In the genomic region with DNA sequence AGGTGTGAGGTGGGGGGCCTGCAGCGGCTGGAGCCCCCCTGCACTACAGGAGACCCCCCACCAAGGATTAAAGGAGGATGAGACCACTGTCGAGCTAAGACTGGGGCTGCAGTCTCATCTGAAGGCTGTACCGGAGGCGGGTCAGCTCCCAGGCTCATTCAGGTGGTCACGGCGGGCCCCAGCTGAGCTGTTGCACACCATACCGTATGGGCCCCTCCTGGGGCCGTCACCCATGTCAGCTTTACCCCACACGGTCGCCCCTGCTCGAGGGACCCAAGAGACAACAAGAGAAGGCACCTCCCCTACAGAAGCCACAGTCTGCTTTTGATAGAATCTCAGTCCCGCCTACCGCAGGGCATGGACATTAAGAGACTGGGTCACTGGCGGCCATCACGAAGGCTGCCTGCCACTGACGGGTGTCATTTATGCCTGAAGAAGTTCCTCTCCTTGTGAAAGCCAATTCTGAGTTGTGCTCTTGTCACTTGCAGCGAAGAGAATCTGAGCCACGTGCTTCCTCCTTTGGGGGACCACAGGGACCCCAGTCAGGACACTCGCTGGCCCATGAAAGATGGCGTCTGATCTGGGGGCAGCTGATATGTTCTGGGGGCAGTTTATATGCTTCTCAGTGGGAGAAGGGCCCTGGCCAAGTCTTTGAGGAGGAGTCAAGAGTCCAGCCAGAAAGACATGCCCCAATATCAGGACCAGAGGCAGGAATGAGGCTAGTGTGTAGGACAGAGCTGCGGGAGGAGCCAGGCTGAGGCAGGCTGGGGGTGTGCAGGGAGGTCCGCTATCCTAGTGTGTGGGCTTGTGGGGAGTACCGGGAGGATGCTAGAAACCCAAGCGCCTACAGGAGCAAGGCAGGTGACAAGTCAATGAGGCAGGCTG, we compare ENCODE assay signal across 1 cellular context.
TF ChIP-seq lines count a peak whose summit lies in the region.

No MANE protein-coding gene starts in this region.

TF ChIP-seq in HepG2, 621 proteins besides CTCF, POLR2A, EP300 and RAD21 (continued from another document):
- TF ChIP-seq, protein P1, sequence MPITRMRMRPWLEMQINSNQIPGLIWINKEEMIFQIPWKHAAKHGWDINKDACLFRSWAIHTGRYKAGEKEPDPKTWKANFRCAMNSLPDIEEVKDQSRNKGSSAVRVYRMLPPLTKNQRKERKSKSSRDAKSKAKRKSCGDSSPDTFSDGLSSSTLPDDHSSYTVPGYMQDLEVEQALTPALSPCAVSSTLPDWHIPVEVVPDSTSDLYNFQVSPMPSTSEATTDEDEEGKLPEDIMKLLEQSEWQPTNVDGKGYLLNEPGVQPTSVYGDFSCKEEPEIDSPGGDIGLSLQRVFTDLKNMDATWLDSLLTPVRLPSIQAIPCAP (CRISPR knock-in tag; IDR thresholded peaks at IDR 0.05; ENCODE audit: low read depth), result no peak
- no peak for TF ChIP-seq GATAD2A (CRISPR knock-in tag; IDR thresholded peaks at IDR 0.05)
- no peak for TF ChIP-seq ZC3H4 (CRISPR knock-in tag; IDR thresholded peaks at IDR 0.05; ENCODE audit: borderline replicate concordance)
- no peak for TF ChIP-seq MATR3 (CRISPR knock-in tag; IDR thresholded peaks at IDR 0.05)
- no peak for TF ChIP-seq ASH2L (IDR thresholded peaks at IDR 0.05; ENCODE audit: insufficient read length, low read depth, low read length)
- TF ChIP-seq ZNF354B (CRISPR knock-in tag; IDR thresholded peaks at IDR 0.05), result no peak
- no peak for TF ChIP-seq NCOA2 (CRISPR knock-in tag; IDR thresholded peaks at IDR 0.05)
- TF ChIP-seq ZNF687 (CRISPR knock-in tag; IDR thresholded peaks at IDR 0.05), result no peak
- no peak for TF ChIP-seq TERF1 (CRISPR knock-in tag; IDR thresholded peaks at IDR 0.05)
- no peak for TF ChIP-seq ZFX (CRISPR knock-in tag; IDR thresholded peaks at IDR 0.05; ENCODE audit: low read depth)
- no peak for TF ChIP-seq ZBTB21 (CRISPR knock-in tag; IDR thresholded peaks at IDR 0.05)
- TF ChIP-seq SIX1 (CRISPR knock-in tag; IDR thresholded peaks at IDR 0.05; ENCODE audit: borderline replicate concordance), result no peak
- no peak for TF ChIP-seq ZNF841 (CRISPR knock-in tag; IDR thresholded peaks at IDR 0.05; ENCODE audit: borderline replicate concordance)
- TF ChIP-seq, protein P2, sequence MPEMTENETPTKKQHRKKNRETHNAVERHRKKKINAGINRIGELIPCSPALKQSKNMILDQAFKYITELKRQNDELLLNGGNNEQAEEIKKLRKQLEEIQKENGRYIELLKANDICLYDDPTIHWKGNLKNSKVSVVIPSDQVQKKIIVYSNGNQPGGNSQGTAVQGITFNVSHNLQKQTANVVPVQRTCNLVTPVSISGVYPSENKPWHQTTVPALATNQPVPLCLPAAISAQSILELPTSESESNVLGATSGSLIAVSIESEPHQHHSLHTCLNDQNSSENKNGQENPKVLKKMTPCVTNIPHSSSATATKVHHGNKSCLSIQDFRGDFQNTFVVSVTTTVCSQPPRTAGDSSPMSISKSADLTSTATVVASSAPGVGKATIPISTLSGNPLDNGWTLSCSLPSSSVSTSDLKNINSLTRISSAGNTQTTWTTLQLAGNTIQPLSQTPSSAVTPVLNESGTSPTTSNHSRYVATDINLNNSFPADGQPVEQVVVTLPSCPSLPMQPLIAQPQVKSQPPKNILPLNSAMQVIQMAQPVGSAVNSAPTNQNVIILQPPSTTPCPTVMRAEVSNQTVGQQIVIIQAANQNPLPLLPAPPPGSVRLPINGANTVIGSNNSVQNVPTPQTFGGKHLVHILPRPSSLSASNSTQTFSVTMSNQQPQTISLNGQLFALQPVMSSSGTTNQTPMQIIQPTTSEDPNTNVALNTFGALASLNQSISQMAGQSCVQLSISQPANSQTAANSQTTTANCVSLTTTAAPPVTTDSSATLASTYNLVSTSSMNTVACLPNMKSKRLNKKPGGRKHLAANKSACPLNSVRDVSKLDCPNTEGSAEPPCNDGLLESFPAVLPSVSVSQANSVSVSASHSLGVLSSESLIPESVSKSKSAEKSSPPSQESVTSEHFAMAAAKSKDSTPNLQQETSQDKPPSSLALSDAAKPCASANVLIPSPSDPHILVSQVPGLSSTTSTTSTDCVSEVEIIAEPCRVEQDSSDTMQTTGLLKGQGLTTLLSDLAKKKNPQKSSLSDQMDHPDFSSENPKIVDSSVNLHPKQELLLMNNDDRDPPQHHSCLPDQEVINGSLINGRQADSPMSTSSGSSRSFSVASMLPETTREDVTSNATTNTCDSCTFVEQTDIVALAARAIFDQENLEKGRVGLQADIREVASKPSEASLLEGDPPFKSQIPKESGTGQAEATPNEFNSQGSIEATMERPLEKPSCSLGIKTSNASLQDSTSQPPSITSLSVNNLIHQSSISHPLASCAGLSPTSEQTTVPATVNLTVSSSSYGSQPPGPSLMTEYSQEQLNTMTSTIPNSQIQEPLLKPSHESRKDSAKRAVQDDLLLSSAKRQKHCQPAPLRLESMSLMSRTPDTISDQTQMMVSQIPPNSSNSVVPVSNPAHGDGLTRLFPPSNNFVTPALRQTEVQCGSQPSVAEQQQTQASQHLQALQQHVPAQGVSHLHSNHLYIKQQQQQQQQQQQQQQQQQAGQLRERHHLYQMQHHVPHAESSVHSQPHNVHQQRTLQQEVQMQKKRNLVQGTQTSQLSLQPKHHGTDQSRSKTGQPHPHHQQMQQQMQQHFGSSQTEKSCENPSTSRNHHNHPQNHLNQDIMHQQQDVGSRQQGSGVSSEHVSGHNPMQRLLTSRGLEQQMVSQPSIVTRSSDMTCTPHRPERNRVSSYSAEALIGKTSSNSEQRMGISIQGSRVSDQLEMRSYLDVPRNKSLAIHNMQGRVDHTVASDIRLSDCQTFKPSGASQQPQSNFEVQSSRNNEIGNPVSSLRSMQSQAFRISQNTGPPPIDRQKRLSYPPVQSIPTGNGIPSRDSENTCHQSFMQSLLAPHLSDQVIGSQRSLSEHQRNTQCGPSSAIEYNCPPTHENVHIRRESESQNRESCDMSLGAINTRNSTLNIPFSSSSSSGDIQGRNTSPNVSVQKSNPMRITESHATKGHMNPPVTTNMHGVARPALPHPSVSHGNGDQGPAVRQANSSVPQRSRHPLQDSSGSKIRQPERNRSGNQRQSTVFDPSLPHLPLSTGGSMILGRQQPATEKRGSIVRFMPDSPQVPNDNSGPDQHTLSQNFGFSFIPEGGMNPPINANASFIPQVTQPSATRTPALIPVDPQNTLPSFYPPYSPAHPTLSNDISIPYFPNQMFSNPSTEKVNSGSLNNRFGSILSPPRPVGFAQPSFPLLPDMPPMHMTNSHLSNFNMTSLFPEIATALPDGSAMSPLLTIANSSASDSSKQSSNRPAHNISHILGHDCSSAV (CRISPR knock-in tag; IDR thresholded peaks at IDR 0.05; ENCODE audit: borderline replicate concordance), result no peak
- no peak for TF ChIP-seq SUZ12 (IDR thresholded peaks at IDR 0.05; ENCODE audit: low read depth, low read length)
